In the genomic region with DNA sequence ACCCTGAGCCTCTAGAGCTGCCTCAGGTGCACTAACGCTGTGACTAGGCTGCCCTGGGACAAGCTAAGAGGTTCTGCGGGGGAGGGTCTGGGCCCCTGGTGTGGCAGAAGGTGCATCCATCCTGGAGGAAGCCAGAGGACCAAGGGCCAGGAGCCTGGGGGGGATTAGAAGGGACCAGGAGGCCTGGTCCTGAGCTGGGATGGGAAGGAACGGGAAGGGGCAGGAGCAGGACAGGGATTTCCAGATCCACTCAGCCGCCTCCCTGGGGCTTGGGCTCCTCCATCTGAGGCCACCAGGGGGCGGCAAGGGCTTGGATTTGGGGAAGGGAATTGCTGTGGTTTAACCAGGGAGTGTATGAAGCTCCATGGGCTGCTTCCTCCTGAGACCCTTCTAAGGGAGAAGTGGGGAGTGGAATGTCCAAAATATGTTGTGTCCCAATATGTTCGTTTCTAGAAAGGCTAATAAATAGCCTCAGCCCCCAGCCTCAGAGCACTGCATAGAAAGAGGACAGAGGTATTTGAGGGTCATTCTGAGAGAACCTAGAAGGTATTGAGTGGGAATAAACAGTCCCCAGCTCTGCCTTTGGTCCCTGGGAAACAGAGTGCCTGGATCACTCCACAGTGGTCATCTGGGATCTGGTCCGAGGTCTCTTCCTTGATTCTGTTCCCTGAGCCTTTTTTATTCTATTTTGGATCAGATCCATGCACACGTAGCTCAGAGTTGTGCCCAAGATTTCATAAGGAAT, we compare ENCODE assay signal across 10 cellular contexts. TPM values are rescaled to one million over a fixed set of nuclear protein-coding genes. Genes with fewer than 3 reads are reported as not detected.
DNase-seq lines count a peak whose midpoint lies in the region; ATAC-seq and TF ChIP-seq lines count a peak whose summit lies in the region.
"Had no signal": no experiment of that assay in that cellular context is flagged by ENCODE, and none has a peak within 500 bp of the region (broad histone marks: within the 10 kb centered on the region; RNA-seq: fewer than 3 reads in every experiment).

No MANE protein-coding gene starts in this region.

- no peak overlapping the region for H3K4me3 ChIP-seq in lower lobe of right lung
- H3K4me3 ChIP-seq in vagina: no peak overlapping the region
- no peak overlapping the region for H3K4me3 ChIP-seq in sigmoid colon

- H3K27ac ChIP-seq in lower lobe of right lung: no peak overlapping the region
- no peak overlapping the region for H3K27ac ChIP-seq in vagina
- H3K27ac ChIP-seq in sigmoid colon: no peak overlapping the region

- no peaks in the 10 kb centered on the region for H3K4me1 ChIP-seq in lower lobe of right lung
- no peaks in the 10 kb centered on the region for H3K4me1 ChIP-seq in vagina
- no peaks in the 10 kb centered on the region for H3K4me1 ChIP-seq in sigmoid colon

- TF ChIP-seq POLR2A in vagina (IDR thresholded peaks at IDR 0.05): no peak
- TF ChIP-seq POLR2A in sigmoid colon (IDR thresholded peaks at IDR 0.05): no peak

- in situ Hi-C loops in KBM-7 (cut with MboI; ENCODE audit: low pct_unique_long_range_greater_than_20kb, low sequenced_read_pairs): no loop called here

- DNase-seq in EH (ENCODE audit: low read depth) (peak; percentile 54), KBM-7 (peak; percentile 56), SKM-1 treated with dmso at 0.1 percent for 144 hours (lab: John Stamatoyannopoulos, UW; ENCODE audit: unreplicated experiment) (peak; percentile 27), cerebellum (ENCODE audit: low spot score) (peak; percentile 6), lower lobe of right lung (no peak), vagina (ENCODE audit: extremely low spot score in 2 of 2) (no peak), sigmoid colon (no peak)

- H3K27me3 ChIP-seq in lower lobe of right lung (ENCODE audit: low read depth) (no peaks in the 10 kb centered on the region), vagina (no peaks in the 10 kb centered on the region), sigmoid colon (no peaks in the 10 kb centered on the region)

- TF ChIP-seq EP300 in sigmoid colon (IDR thresholded peaks at IDR 0.05): no peak

- no peaks in the 10 kb centered on the region for H3K36me3 ChIP-seq in lower lobe of right lung
- H3K36me3 ChIP-seq in vagina: no peaks in the 10 kb centered on the region
- no peaks in the 10 kb centered on the region for H3K36me3 ChIP-seq in sigmoid colon

- TF ChIP-seq CTCF in lower lobe of right lung (IDR thresholded peaks at IDR 0.05) (peak; percentile 77), vagina (IDR thresholded peaks at IDR 0.05) (peak in 2 of 3 experiments; percentile 10 to 12), sigmoid colon (IDR thresholded peaks at IDR 0.05) (peak in 1 of 4 experiments; percentile 40)

- H3K9me3 ChIP-seq in lower lobe of right lung: no peaks in the 10 kb centered on the region
- H3K9me3 ChIP-seq in vagina: no peaks in the 10 kb centered on the region
- H3K9me3 ChIP-seq in sigmoid colon: no peaks in the 10 kb centered on the region

- WGBS in sigmoid colon, 2 donors: 34 to 37% methylated on average over 8 of the region's 8 CpGs

- intact Hi-C loops in lower lobe of right lung (cut with DNase I): no loop called here
- intact Hi-C loops in vagina (cut with DNase I): no loop called here
- intact Hi-C loops in sigmoid colon (cut with DNase I): no loop called here

- ATAC-seq in lower lobe of right lung (peak; percentile 57 to 74), GM18870 (IDR thresholded peaks at IDR 0.05; ENCODE audit: unreplicated experiment) (no peak)

RNA-seq across cellular contexts. Expression of gene PRAME, which starts 17.4 kb away (rescaled TPM):
- total RNA-seq in cerebellum: not detected
- total RNA-seq in lower lobe of right lung: not detected
- total RNA-seq in vagina: not detected
- total RNA-seq in sigmoid colon: under 1 TPM in 1 of 4 donors, not detected in 3; 0.16 TPM
- under 1 TPM in 1 of 3 donors, not detected in 2; 0.06 TPM for polyA plus RNA-seq in sigmoid colon
- total RNA-seq: T-helper 1 cell treated with Interleukin-12 subunit alpha and Interleukin-12 subunit beta and Interleukin-4 antibody, amounts not matched to agents 30 ng/mL and 1 ng/mL, for 36 hours had no signal
- polyA plus RNA-seq: neural cell had no signal

RNA-seq across cellular contexts. Expression of gene ZNF280A, which starts 56.3 kb away (rescaled TPM):
- total RNA-seq in cerebellum (not detected), lower lobe of right lung (not detected), vagina (not detected), sigmoid colon (not detected)
- polyA plus RNA-seq in sigmoid colon: not detected
- total RNA-seq: T-helper 1 cell treated with Interleukin-12 subunit alpha and Interleukin-12 subunit beta and Interleukin-4 antibody, amounts not matched to agents 30 ng/mL and 1 ng/mL, for 36 hours had no signal
- polyA plus RNA-seq: neural cell had no signal

Comparison
In these comparisons a context has a peak if more than half of its experiments do, and no peak if none do; other contexts are left out.
1. DNase-seq: peak in EH (single experiment), KBM-7 (single experiment), SKM-1 treated with dmso at 0.1 percent for 144 hours (single experiment) and cerebellum (single experiment); none in lower lobe of right lung (single experiment), vagina (0 of 2) and sigmoid colon (single experiment).